ENCODE assay signal across 9 cellular contexts in genomic region chr3:177193706-177194268, GRCh38. TPM values are rescaled to one million over a fixed set of nuclear protein-coding genes. Genes with fewer than 3 reads are reported as not detected.
DNase-seq lines count a peak whose midpoint lies in the region; TF ChIP-seq lines count a peak whose summit lies in the region.
"Had no signal": no experiment of that assay in that cellular context is flagged by ENCODE, and none has a peak within 500 bp of the region (broad histone marks: within the 10 kb centered on the region; RNA-seq: fewer than 3 reads in every experiment).

No MANE protein-coding gene starts in this region.

- H3K18ac ChIP-seq in mesendoderm (ENCODE audit: low read length), result peak overlapping the region; percentile 52

- H2AK5ac ChIP-seq in mesendoderm (ENCODE audit: low read length), result peak overlapping the region; percentile 65

- no peaks in the 10 kb centered on the region for H3K79me1 ChIP-seq in mesendoderm (ENCODE audit: low read length)

- H3K9me3 Mint-ChIP-seq in activated naive CD8-positive, alpha-beta T cell (ENCODE audit: low read depth), result no peaks in the 10 kb centered on the region

- intact Hi-C loops in head of caudate nucleus (cut with DNase I), result loop anchor here (10.0 kb wide), 1 partner anchor 301 kb away; no protein-coding TSS in a partner anchor

- no peaks in the 10 kb centered on the region for H3K27me3 Mint-ChIP-seq in activated naive CD8-positive, alpha-beta T cell

- peaks cover 14% of the 10 kb centered on the region for H3K36me3 Mint-ChIP-seq in activated naive CD8-positive, alpha-beta T cell

- H3K79me2 ChIP-seq in mesendoderm (ENCODE audit: control insufficient read depth, insufficient read depth, low read length), result peaks cover 76% of the 10 kb centered on the region

- no peak overlapping the region for H3K27ac ChIP-seq in AG04450 (ENCODE audit: low read depth, low read length)
- no peak overlapping the region for H3K27ac ChIP-seq in mesendoderm (ENCODE audit: low read depth, low read length)

- no peak overlapping the region for H2BK15ac ChIP-seq in mesendoderm (replicated peaks; ENCODE audit: low read depth)

- peak overlapping the region; percentile 100 for H3K9ac ChIP-seq in mesendoderm (ENCODE audit: low read length)

- H3K9me3 ChIP-seq in AG04450 (ENCODE audit: control insufficient read depth, insufficient read depth, low read length), result no peaks in the 10 kb centered on the region; the same call in 1 of the 2 replicates
- H3K9me3 ChIP-seq in HAP-1, result no peaks in the 10 kb centered on the region

- H2BK5ac ChIP-seq in mesendoderm (ENCODE audit: low read length), result peak overlapping the region; percentile 41

- peak overlapping the region; percentile 99 for H3K4me3 Mint-ChIP-seq in activated naive CD8-positive, alpha-beta T cell

- DNase-seq in AG04450 (ENCODE audit: low read depth, low spot score), result no peak
- DNase-seq in HAP-1 (ENCODE audit: low spot score in 2 of 2), result no peak
- peak; percentile 37 for DNase-seq in mesendoderm
- DNase-seq in hippocampal formation (lab: John Stamatoyannopoulos, UW), result no peak
- no peak for DNase-seq in head of caudate nucleus
- no peak for DNase-seq in stimulated activated naive CD4-positive, alpha-beta T cell treated with Interleukin-2 at 50 U/mL for 16 hours (lab: John Stamatoyannopoulos, UW)
- no peak for DNase-seq in NCI-H226
- DNase-seq: GF-D8 had no signal

- H4K5ac ChIP-seq in mesendoderm (ENCODE audit: low read length), result no peak overlapping the region

- in situ Hi-C loops in HAP-1 (cut with MboI; ENCODE audit: low sequenced_read_pairs), result no loop called here

- H3K36me3 ChIP-seq in HAP-1 (replicated peaks) (peaks cover 6% of the 10 kb centered on the region; the same call in 1 of the 2 replicates), mesendoderm (ENCODE audit: control insufficient read depth, insufficient read depth, low read length) (peaks cover 3% of the 10 kb centered on the region)

- H2BK120ac ChIP-seq in mesendoderm (ENCODE audit: low read depth, low read length), result no peak overlapping the region

- no peaks in the 10 kb centered on the region for H3K27me3 ChIP-seq in AG04450 (ENCODE audit: control insufficient read depth, insufficient read depth, low read length)
- H3K27me3 ChIP-seq in HAP-1 (ENCODE audit: low read depth), result no peaks in the 10 kb centered on the region
- no peaks in the 10 kb centered on the region for H3K27me3 ChIP-seq in mesendoderm (ENCODE audit: insufficient read depth, low read length, poor library complexity)

- peak overlapping the region; percentile 70 for H3K4me2 ChIP-seq in mesendoderm (ENCODE audit: low read length)

- TF ChIP-seq CTCF in AG04450 (IDR thresholded peaks at IDR 0.05; ENCODE audit: low read depth, low read length), result no peak

- POLR2A ChIA-PET in AG04450 (lab: Yijun Ruan, JAX), result no interaction called here

- no CpG with 5 or more reads among the region's 8 CpGs for WGBS in mesendoderm (ENCODE audit: extremely low coverage, insufficient coverage, low lambda C conversion rate)

- peak overlapping the region; percentile 92 for H3K4me3 ChIP-seq in AG04450 (ENCODE audit: low read depth, low read length)
- H3K4me3 ChIP-seq in HAP-1, result peak overlapping the region; percentile 82
- peak overlapping the region; percentile 16 for H3K4me3 ChIP-seq in mesendoderm (ENCODE audit: low read length)

- no peak overlapping the region for H3K23ac ChIP-seq in mesendoderm (ENCODE audit: low read length)

- CTCF ChIA-PET in AG04450 (lab: Charles Lee), result interaction anchor here (0.9 to 1.4 kb wide), 2 partner anchors 103 to 1191 kb away, joined by 3 to 6 read pairs; no protein-coding TSS in a partner anchor

- H4K8ac ChIP-seq in mesendoderm (ENCODE audit: low read depth, low read length), result no peak overlapping the region

- H3K27ac Mint-ChIP-seq in activated naive CD8-positive, alpha-beta T cell, result peak overlapping the region; percentile 99

- H3K4ac ChIP-seq in mesendoderm (ENCODE audit: low read depth, low read length), result no peak overlapping the region

- H3K4me1 Mint-ChIP-seq in activated naive CD8-positive, alpha-beta T cell (ENCODE audit: low read depth), result peaks cover 60% of the 10 kb centered on the region

- peak overlapping the region; percentile 87 for H3K56ac ChIP-seq in mesendoderm (ENCODE audit: low read length)

- peaks cover 43% of the 10 kb centered on the region for H3K4me1 ChIP-seq in HAP-1
- H3K4me1 ChIP-seq in mesendoderm (ENCODE audit: control insufficient read depth, low read depth, low read length), result peaks cover 6% of the 10 kb centered on the region

RNA-seq across cellular contexts. Expression of gene TBL1XR1, which starts 3.5 kb away (rescaled TPM):
- 199 and 207 TPM in 2 replicates for polyA plus RNA-seq in AG04450 (2011; rRNA removed)
- polyA minus RNA-seq in AG04450 (2011; rRNA and poly(A)+ RNA removed), result 725 and 834 TPM in 2 replicates
- polyA plus RNA-seq in mesendoderm (2013, experiment 1 of 2), result 70.0 TPM
- 67.0 TPM for polyA plus RNA-seq in mesendoderm (2013, experiment 2 of 2)

Comparison
In these comparisons a context has a peak if more than half of its experiments do, and no peak if none do; other contexts are left out.
1. H3K4me3 ChIP-seq: peak in every context shown above with its lines; median percentile 92 in AG04450; 82 in HAP-1; 16 in mesendoderm.